ENCODE assay signal across 1 cellular context in the genomic region with DNA sequence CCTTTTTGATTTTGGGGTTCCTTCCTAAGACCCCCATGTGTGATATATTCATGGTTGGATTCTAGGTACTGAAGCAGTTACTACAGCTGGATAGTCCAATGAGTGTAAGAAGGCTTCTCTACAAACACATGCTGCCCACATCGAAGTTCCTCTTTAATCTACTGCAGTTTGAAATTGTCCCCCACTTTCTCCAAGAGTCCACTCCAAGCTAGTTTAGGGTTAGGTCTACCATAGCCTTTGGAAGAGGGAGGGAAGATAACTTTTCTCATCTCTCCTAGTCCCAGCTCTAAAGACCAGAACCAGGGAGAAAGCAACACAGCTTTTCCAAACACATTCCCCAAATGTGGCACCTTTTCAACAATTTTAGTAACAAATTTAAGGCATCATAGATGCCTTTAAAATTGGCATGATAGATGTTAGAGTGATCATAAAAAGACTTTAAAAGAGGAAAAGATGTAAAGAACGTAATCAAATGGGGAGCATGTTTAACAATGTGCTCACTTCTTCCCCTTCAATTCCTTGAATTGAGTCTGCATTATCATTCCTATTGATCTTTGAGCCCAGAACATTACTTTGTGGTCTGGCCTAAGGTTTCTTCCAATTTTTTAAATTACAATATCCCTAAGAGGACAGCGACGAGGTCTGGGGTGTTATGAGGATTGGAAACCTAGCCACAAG.
A peak's percentile ranks its signal among the peaks of the same experiment; 100 is the strongest.
TF ChIP-seq lines count a peak whose summit lies in the region.

No MANE protein-coding gene starts in this region.

TF ChIP-seq in K562, 482 proteins besides CTCF, POLR2A, EP300 and RAD21 (continued from another document):
- TF ChIP-seq, protein P1, sequence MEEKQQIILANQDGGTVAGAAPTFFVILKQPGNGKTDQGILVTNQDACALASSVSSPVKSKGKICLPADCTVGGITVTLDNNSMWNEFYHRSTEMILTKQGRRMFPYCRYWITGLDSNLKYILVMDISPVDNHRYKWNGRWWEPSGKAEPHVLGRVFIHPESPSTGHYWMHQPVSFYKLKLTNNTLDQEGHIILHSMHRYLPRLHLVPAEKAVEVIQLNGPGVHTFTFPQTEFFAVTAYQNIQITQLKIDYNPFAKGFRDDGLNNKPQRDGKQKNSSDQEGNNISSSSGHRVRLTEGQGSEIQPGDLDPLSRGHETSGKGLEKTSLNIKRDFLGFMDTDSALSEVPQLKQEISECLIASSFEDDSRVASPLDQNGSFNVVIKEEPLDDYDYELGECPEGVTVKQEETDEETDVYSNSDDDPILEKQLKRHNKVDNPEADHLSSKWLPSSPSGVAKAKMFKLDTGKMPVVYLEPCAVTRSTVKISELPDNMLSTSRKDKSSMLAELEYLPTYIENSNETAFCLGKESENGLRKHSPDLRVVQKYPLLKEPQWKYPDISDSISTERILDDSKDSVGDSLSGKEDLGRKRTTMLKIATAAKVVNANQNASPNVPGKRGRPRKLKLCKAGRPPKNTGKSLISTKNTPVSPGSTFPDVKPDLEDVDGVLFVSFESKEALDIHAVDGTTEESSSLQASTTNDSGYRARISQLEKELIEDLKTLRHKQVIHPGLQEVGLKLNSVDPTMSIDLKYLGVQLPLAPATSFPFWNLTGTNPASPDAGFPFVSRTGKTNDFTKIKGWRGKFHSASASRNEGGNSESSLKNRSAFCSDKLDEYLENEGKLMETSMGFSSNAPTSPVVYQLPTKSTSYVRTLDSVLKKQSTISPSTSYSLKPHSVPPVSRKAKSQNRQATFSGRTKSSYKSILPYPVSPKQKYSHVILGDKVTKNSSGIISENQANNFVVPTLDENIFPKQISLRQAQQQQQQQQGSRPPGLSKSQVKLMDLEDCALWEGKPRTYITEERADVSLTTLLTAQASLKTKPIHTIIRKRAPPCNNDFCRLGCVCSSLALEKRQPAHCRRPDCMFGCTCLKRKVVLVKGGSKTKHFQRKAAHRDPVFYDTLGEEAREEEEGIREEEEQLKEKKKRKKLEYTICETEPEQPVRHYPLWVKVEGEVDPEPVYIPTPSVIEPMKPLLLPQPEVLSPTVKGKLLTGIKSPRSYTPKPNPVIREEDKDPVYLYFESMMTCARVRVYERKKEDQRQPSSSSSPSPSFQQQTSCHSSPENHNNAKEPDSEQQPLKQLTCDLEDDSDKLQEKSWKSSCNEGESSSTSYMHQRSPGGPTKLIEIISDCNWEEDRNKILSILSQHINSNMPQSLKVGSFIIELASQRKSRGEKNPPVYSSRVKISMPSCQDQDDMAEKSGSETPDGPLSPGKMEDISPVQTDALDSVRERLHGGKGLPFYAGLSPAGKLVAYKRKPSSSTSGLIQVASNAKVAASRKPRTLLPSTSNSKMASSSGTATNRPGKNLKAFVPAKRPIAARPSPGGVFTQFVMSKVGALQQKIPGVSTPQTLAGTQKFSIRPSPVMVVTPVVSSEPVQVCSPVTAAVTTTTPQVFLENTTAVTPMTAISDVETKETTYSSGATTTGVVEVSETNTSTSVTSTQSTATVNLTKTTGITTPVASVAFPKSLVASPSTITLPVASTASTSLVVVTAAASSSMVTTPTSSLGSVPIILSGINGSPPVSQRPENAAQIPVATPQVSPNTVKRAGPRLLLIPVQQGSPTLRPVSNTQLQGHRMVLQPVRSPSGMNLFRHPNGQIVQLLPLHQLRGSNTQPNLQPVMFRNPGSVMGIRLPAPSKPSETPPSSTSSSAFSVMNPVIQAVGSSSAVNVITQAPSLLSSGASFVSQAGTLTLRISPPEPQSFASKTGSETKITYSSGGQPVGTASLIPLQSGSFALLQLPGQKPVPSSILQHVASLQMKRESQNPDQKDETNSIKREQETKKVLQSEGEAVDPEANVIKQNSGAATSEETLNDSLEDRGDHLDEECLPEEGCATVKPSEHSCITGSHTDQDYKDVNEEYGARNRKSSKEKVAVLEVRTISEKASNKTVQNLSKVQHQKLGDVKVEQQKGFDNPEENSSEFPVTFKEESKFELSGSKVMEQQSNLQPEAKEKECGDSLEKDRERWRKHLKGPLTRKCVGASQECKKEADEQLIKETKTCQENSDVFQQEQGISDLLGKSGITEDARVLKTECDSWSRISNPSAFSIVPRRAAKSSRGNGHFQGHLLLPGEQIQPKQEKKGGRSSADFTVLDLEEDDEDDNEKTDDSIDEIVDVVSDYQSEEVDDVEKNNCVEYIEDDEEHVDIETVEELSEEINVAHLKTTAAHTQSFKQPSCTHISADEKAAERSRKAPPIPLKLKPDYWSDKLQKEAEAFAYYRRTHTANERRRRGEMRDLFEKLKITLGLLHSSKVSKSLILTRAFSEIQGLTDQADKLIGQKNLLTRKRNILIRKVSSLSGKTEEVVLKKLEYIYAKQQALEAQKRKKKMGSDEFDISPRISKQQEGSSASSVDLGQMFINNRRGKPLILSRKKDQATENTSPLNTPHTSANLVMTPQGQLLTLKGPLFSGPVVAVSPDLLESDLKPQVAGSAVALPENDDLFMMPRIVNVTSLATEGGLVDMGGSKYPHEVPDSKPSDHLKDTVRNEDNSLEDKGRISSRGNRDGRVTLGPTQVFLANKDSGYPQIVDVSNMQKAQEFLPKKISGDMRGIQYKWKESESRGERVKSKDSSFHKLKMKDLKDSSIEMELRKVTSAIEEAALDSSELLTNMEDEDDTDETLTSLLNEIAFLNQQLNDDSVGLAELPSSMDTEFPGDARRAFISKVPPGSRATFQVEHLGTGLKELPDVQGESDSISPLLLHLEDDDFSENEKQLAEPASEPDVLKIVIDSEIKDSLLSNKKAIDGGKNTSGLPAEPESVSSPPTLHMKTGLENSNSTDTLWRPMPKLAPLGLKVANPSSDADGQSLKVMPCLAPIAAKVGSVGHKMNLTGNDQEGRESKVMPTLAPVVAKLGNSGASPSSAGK (IDR thresholded peaks at IDR 0.05): peak; percentile 52
- TF ChIP-seq, protein P2, sequence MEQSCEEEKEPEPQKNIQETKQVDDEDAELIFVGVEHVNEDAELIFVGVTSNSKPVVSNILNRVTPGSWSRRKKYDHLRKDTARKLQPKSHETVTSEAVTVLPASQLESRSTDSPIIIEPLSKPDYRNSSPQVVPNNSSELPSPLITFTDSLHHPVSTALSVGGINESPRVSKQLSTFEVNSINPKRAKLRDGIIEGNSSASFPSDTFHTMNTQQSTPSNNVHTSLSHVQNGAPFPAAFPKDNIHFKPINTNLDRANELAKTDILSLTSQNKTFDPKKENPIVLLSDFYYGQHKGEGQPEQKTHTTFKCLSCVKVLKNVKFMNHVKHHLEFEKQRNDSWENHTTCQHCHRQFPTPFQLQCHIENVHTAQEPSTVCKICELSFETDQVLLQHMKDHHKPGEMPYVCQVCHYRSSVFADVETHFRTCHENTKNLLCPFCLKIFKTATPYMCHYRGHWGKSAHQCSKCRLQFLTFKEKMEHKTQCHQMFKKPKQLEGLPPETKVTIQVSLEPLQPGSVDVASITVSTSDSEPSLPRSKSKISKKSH (CRISPR knock-in tag; IDR thresholded peaks at IDR 0.05): no peak
TF ChIP-seq in K562: peak in this region for 15.
